1 cellular context compared by ENCODE assay signal in the genomic region with DNA sequence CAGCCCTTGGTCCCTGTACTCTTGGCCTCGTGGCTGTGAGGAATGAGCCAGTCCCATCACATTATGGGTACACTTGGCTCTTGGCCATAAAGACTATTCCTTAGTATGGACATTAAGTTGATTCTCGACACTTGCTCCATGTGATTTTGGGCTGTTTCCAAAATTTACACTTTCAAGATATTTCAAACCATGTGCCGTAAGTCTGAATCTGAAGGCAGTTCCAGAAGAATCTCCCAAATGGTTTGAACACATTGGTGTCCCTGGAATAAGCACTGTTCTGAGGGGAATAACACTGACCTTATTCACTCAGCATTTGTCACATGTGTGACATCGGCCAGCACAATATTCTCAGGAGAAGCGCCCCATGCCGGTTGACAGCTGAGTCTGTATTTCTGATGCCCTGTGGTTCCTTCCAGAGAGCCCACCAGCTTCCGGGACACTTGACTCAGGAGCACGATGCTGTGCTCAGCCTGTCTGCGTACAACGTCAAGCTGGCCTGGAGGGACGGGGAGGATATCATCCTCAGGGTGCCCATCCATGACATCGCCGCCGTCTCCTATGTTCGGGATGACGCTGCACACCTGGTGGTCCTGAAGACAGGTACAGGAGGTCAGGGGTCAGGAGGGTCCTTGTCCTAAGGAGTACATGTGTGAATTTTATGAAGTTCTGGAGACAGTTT.
TF ChIP-seq lines count a peak whose summit lies in the region.

No MANE protein-coding gene starts in this region.

TF ChIP-seq in HEK293T, 16 proteins besides CTCF, POLR2A, EP300 and RAD21 (continued from another document):
- no peak for TF ChIP-seq FOXK2 (IDR thresholded peaks at IDR 0.05)
TF ChIP-seq in HEK293T: peak in this region for 0.
